12 cellular contexts compared by ENCODE assay signal in the genomic region with DNA sequence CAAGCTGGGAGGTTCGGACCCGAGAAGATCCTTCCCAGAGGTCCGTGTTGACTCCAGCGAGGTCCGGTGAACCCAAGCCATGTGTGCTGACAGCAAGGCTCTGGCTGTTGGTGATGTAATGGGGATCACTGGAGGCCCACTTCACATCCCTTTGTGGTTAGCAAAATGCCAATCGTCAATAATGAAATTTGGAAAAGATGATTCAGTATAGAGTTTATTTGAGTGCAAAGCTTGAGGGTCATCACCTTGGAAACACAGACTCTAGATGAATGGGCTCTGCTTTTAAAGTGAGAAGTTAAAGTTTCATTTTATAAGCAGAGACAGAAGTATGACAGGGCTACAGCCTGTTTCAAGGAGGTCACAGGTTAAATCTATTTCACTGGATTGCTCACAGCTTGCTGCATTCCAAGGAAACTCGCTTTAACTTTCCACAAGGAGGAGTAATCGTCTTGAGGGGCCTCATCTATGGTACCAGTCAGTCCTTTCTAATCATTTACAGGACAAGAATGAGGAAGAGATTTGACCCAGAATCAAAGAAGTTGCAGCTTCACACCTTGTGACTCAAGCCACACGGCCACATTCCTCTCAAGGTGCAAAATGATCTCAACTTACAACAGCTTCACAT.
DNase-seq lines count a peak whose midpoint lies in the region; ATAC-seq and TF ChIP-seq lines count a peak whose summit lies in the region.
"Had no signal": no experiment of that assay in that cellular context is flagged by ENCODE, and none has a peak within 500 bp of the region (broad histone marks: within the 10 kb centered on the region; RNA-seq: fewer than 3 reads in every experiment).

No MANE protein-coding gene starts in this region.

- in situ Hi-C loops in Caki2 (cut with HindIII; ENCODE audit: low pct_unique_long_range_greater_than_20kb, low sequenced_read_pairs): loop anchor here (5.0 kb wide), 1 partner anchor 189 kb away; a partner anchor contains a TSS

- H3K36me3 ChIP-seq in PC-9 (ENCODE audit: low read depth): no peaks in the 10 kb centered on the region
- H3K36me3 ChIP-seq: tibial nerve had no signal

- H3K4me2 ChIP-seq in PC-9: peak overlapping the region; percentile 32

- H3K4me3 ChIP-seq in PC-9: no peak overlapping the region
- H3K4me3 ChIP-seq in epithelial cell of esophagus (ENCODE audit: low read length): no peak overlapping the region
- H3K4me3 ChIP-seq: tibial nerve had no signal

- TF ChIP-seq CTCF in PC-9 (conservative IDR thresholded peaks at IDR 0.05) (peak; percentile 47; the same call in 1 of the 2 replicates), epithelial cell of esophagus (IDR thresholded peaks at IDR 0.05; ENCODE audit: insufficient read depth, low read depth, low read length, missing control alignments) (no peak), omental fat pad (IDR thresholded peaks at IDR 0.05) (no peak)

- BruUV-seq in PC-9 (replicated peaks; lab: Mats Ljungman, UMichigan): no TSS peak

- H4K20me1 ChIP-seq in PC-9 (ENCODE audit: insufficient read depth): no peaks in the 10 kb centered on the region

- peaks cover 22% of the 10 kb centered on the region for H3F3A ChIP-seq in PC-9 (ENCODE audit: insufficient read depth, low read depth)

- H3K79me2 ChIP-seq in PC-9 (ENCODE audit: low read depth): no peaks in the 10 kb centered on the region

- intact Hi-C loops in PC-9 (cut with micrococcal nuclease; ENCODE audit: unreplicated experiment): loop anchor here (1.0 to 5.0 kb wide), 8 partner anchors 33 to 214 kb away; no protein-coding TSS in a partner anchor

- H3K9me2 ChIP-seq in PC-9 (ENCODE audit: insufficient read depth): no peaks in the 10 kb centered on the region

- ATAC-seq in omental fat pad (ENCODE audit: low FRiP score): peak; percentile 61

- POLR2A ChIA-PET in PC-9 (lab: Charles Lee; ENCODE audit: unreplicated experiment): no interaction called here

- peaks cover 9% of the 10 kb centered on the region; the same call in 1 of the 2 replicates for H3K27me3 ChIP-seq in PC-9 (ENCODE audit: insufficient read depth, low read depth)
- H3K27me3 ChIP-seq: tibial nerve had no signal

- H3K4me1 ChIP-seq in PC-9 (replicated peaks; ENCODE audit: insufficient read depth): peaks cover 27% of the 10 kb centered on the region

- H3K9me3 ChIP-seq in PC-9 (ENCODE audit: insufficient read depth, low read depth): no peaks in the 10 kb centered on the region
- H3K9me3 ChIP-seq: tibial nerve had no signal

- H3K27ac ChIP-seq in PC-9: peak overlapping the region; percentile 82

- DNase-seq in Caki2 (ENCODE audit: low read depth): peak; percentile 98
- peak; percentile 54 to 97 for DNase-seq in PC-9
- DNase-seq in epithelial cell of esophagus (ENCODE audit: low read depth): peak; percentile 34
- DNase-seq in omental fat pad (ENCODE audit: low spot score): no peak
- no peak for DNase-seq in putamen (ENCODE audit: low spot score)
- no peak for DNase-seq in midbrain (lab: John Stamatoyannopoulos, UW)
- DNase-seq in NCI-H2029 (lab: John Stamatoyannopoulos, UW): no peak
- no peak for DNase-seq in NCI-H82 treated with DMSO at 0.1 percent for 48 hours (lab: John Stamatoyannopoulos, UW; ENCODE audit: unreplicated experiment)
- DNase-seq: DMS79 treated with DMSO at 0.1 percent for 48 hours, NCI-H526 treated with DMSO at 0.1 percent for 48 hours, T1000 had no signal

- CTCF ChIA-PET in PC-9 (lab: Charles Lee): interaction anchor here (0.7 to 1.2 kb wide), 5 partner anchors 33 to 1384 kb away, joined by 3 to 7 read pairs (median 3); no protein-coding TSS in a partner anchor

- H2AFZ ChIP-seq in PC-9: no peak overlapping the region

Comparison
In these comparisons a context has a peak if more than half of its experiments do, and no peak if none do; other contexts are left out.
1. DNase-seq: peak in Caki2 (single experiment), PC-9 (2 of 2) and epithelial cell of esophagus (single experiment); none in omental fat pad (single experiment), putamen (single experiment), midbrain (single experiment), NCI-H2029 (single experiment) and NCI-H82 treated with DMSO at 0.1 percent for 48 hours (single experiment).